In genomic region chr12:47818382-47818700, GRCh38 we compare ENCODE assay signal across 7 cellular contexts. TPM values are rescaled to one million over a fixed set of nuclear protein-coding genes. Genes with fewer than 3 reads are reported as not detected.
DNase-seq lines count a peak whose midpoint lies in the region; ATAC-seq lines count a peak whose summit lies in the region.

No MANE protein-coding gene starts in this region.

- H3K9me3 ChIP-seq in HUES48 (ENCODE audit: control insufficient read depth, insufficient read depth, low read length), result no peaks in the 10 kb centered on the region
- H3K9me3 ChIP-seq in iPS-15b (ENCODE audit: control insufficient read depth, insufficient read depth, low read length), result no peaks in the 10 kb centered on the region

- peaks cover 1% of the 10 kb centered on the region for H3K27me3 Mint-ChIP-seq in activated T-helper 1 cell treated with anti-CD3 and anti-CD28 coated beads, Interleukin-12 subunit alpha, Interleukin-12 subunit beta, Interleukin-2, Interleukin-4 antibody, amounts not matched to agents 30 ng/mL and 10 ng/mL and 1 ng/mL, durations not matched to agents 14 hours and 24 hours and 36 hours (ENCODE audit: insufficient read depth)
- H3K27me3 Mint-ChIP-seq in stimulated activated naive B cell treated with anti-CD40 and anti-IgM and Interleukin-4, amounts not matched to agents 10 μg/mL and 1 μg/mL and 100 μg/mL, for 72 hours, result no peaks in the 10 kb centered on the region

- H3K4me3 ChIP-seq in HUES48 (ENCODE audit: low read depth, low read length), result peak overlapping the region; percentile 87
- peak overlapping the region; percentile 60 for H3K4me3 ChIP-seq in iPS-15b (ENCODE audit: low read depth, low read length)

- peaks cover 60% of the 10 kb centered on the region for H3K36me3 Mint-ChIP-seq in activated T-helper 1 cell treated with anti-CD3 and anti-CD28 coated beads, Interleukin-12 subunit alpha, Interleukin-12 subunit beta, Interleukin-2, Interleukin-4 antibody, amounts not matched to agents 30 ng/mL and 10 ng/mL and 1 ng/mL, durations not matched to agents 14 hours and 24 hours and 36 hours (ENCODE audit: low read depth)
- peaks cover 19 to 46% of the 10 kb centered on the region in 2 donors for H3K36me3 Mint-ChIP-seq in stimulated activated naive B cell treated with anti-CD40 and anti-IgM and Interleukin-4, amounts not matched to agents 10 μg/mL and 1 μg/mL and 100 μg/mL, for 72 hours

- intact Hi-C loops in activated T-helper 1 cell treated with anti-CD3 and anti-CD28 coated beads, Interleukin-12 subunit alpha, Interleukin-12 subunit beta, Interleukin-2, Interleukin-4 antibody, amounts not matched to agents 30 ng/mL and 10 ng/mL and 1 ng/mL, durations not matched to agents 14 hours and 24 hours and 36 hours (cut with micrococcal nuclease), result loop anchor here (2.0 to 10.0 kb wide), 4 partner anchors 16 to 1604 kb away; no protein-coding TSS in a partner anchor

- H3K36me3 ChIP-seq in HUES48 (ENCODE audit: control insufficient read depth, insufficient read depth, low read length) (no peaks in the 10 kb centered on the region), iPS-15b (ENCODE audit: control insufficient read depth, insufficient read depth, low read length) (no peaks in the 10 kb centered on the region)

- H3K9ac ChIP-seq in HUES48 (ENCODE audit: low read depth, low read length) (no peak overlapping the region; the same call in 1 of the 2 replicates), iPS-15b (ENCODE audit: low read depth, low read length) (peak overlapping the region; percentile 14)

- H3K9me3 Mint-ChIP-seq in activated T-helper 1 cell treated with anti-CD3 and anti-CD28 coated beads, Interleukin-12 subunit alpha, Interleukin-12 subunit beta, Interleukin-2, Interleukin-4 antibody, amounts not matched to agents 30 ng/mL and 10 ng/mL and 1 ng/mL, durations not matched to agents 14 hours and 24 hours and 36 hours, result peaks cover 3% of the 10 kb centered on the region
- H3K9me3 Mint-ChIP-seq in stimulated activated naive B cell treated with anti-CD40 and anti-IgM and Interleukin-4, amounts not matched to agents 10 μg/mL and 1 μg/mL and 100 μg/mL, for 72 hours, result peaks cover 0 to 5% of the 10 kb centered on the region in 2 donors

- H3K4me3 Mint-ChIP-seq in activated T-helper 1 cell treated with anti-CD3 and anti-CD28 coated beads, Interleukin-12 subunit alpha, Interleukin-12 subunit beta, Interleukin-2, Interleukin-4 antibody, amounts not matched to agents 30 ng/mL and 10 ng/mL and 1 ng/mL, durations not matched to agents 14 hours and 24 hours and 36 hours, result peak overlapping the region; percentile 96
- H3K4me3 Mint-ChIP-seq in stimulated activated naive B cell treated with anti-CD40 and anti-IgM and Interleukin-4, amounts not matched to agents 10 μg/mL and 1 μg/mL and 100 μg/mL, for 72 hours, result peak overlapping the region; percentile 90 to 97

- H3K27me3 ChIP-seq in HUES48 (ENCODE audit: control insufficient read depth, insufficient read depth, low read length), result no peaks in the 10 kb centered on the region
- peaks cover 10% of the 10 kb centered on the region for H3K27me3 ChIP-seq in iPS-15b (ENCODE audit: control insufficient read depth, insufficient read depth, low read length)

- H3K27ac Mint-ChIP-seq in activated T-helper 1 cell treated with anti-CD3 and anti-CD28 coated beads, Interleukin-12 subunit alpha, Interleukin-12 subunit beta, Interleukin-2, Interleukin-4 antibody, amounts not matched to agents 30 ng/mL and 10 ng/mL and 1 ng/mL, durations not matched to agents 14 hours and 24 hours and 36 hours, result peak overlapping the region; percentile 98
- H3K27ac Mint-ChIP-seq in stimulated activated naive B cell treated with anti-CD40 and anti-IgM and Interleukin-4, amounts not matched to agents 10 μg/mL and 1 μg/mL and 100 μg/mL, for 72 hours, result peak overlapping the region; percentile 99

- peaks cover 56% of the 10 kb centered on the region for H3K4me1 ChIP-seq in HUES48 (ENCODE audit: control insufficient read depth, insufficient read depth, low read length)
- peaks cover 28% of the 10 kb centered on the region for H3K4me1 ChIP-seq in iPS-15b (ENCODE audit: control insufficient read depth, insufficient read depth, low read length)

- no peak for DNase-seq in activated T-helper 1 cell treated with anti-CD3 and anti-CD28 coated beads, Interleukin-12 subunit alpha, Interleukin-12 subunit beta, Interleukin-2, Interleukin-4 antibody, amounts not matched to agents 30 ng/mL and 10 ng/mL and 1 ng/mL, durations not matched to agents 14 hours and 24 hours and 36 hours (ENCODE audit: low spot score)
- DNase-seq in stimulated activated naive B cell treated with anti-CD40 and anti-IgM and Interleukin-4, amounts not matched to agents 10 μg/mL and 1 μg/mL and 100 μg/mL, for 72 hours, result no peak
- DNase-seq in COLO829 (ENCODE audit: low spot score) (no peak), NCI-H446 (lab: John Stamatoyannopoulos, UW) (no peak), A172 (ENCODE audit: low spot score) (no peak)

- no peak for ATAC-seq in stimulated activated naive B cell treated with anti-CD40 and anti-IgM and Interleukin-4, amounts not matched to agents 10 μg/mL and 1 μg/mL and 100 μg/mL, for 72 hours (replicated peaks)

- peak overlapping the region; percentile 97 for H3K27ac ChIP-seq in HUES48 (ENCODE audit: low read depth, low read length)

- H3K4me1 Mint-ChIP-seq in activated T-helper 1 cell treated with anti-CD3 and anti-CD28 coated beads, Interleukin-12 subunit alpha, Interleukin-12 subunit beta, Interleukin-2, Interleukin-4 antibody, amounts not matched to agents 30 ng/mL and 10 ng/mL and 1 ng/mL, durations not matched to agents 14 hours and 24 hours and 36 hours (ENCODE audit: low read depth), result peaks cover 78% of the 10 kb centered on the region
- peaks cover 56 to 68% of the 10 kb centered on the region in 2 donors for H3K4me1 Mint-ChIP-seq in stimulated activated naive B cell treated with anti-CD40 and anti-IgM and Interleukin-4, amounts not matched to agents 10 μg/mL and 1 μg/mL and 100 μg/mL, for 72 hours

RNA-seq across cellular contexts. Expression of gene HDAC7, which starts 1.4 kb away (rescaled TPM):
- 453 and 466 TPM in 2 replicates for total RNA-seq in activated T-helper 1 cell treated with anti-CD3 and anti-CD28 coated beads, Interleukin-12 subunit alpha, Interleukin-12 subunit beta, Interleukin-2, Interleukin-4 antibody, amounts not matched to agents 30 ng/mL and 10 ng/mL and 1 ng/mL, durations not matched to agents 14 hours and 24 hours and 36 hours
- 24.4 and 29.4 TPM in 2 replicates for total RNA-seq in A172 (2014; rRNA removed; shearing (Covaris generic))

RNA-seq across cellular contexts. Expression of gene SLC48A1, which starts 45.3 kb away (rescaled TPM):
- 12.7 TPM in 2 replicates for total RNA-seq in activated T-helper 1 cell treated with anti-CD3 and anti-CD28 coated beads, Interleukin-12 subunit alpha, Interleukin-12 subunit beta, Interleukin-2, Interleukin-4 antibody, amounts not matched to agents 30 ng/mL and 10 ng/mL and 1 ng/mL, durations not matched to agents 14 hours and 24 hours and 36 hours
- total RNA-seq in A172 (2014; rRNA removed; shearing (Covaris generic)), result 4.3 and 10.0 TPM in 2 replicates

RNA-seq across cellular contexts. Expression of gene RAPGEF3, which starts 59.7 kb away (rescaled TPM):
- 4.7 and 6.5 TPM in 2 replicates for total RNA-seq in activated T-helper 1 cell treated with anti-CD3 and anti-CD28 coated beads, Interleukin-12 subunit alpha, Interleukin-12 subunit beta, Interleukin-2, Interleukin-4 antibody, amounts not matched to agents 30 ng/mL and 10 ng/mL and 1 ng/mL, durations not matched to agents 14 hours and 24 hours and 36 hours
- 1.3 and 1.4 TPM in 2 replicates for total RNA-seq in A172 (2014; rRNA removed; shearing (Covaris generic))

Comparison
In these comparisons a context has a peak if more than half of its experiments do, and no peak if none do; other contexts are left out.
1. RNA of gene HDAC7, which starts 1.4 kb away (total RNA-seq): 453 to 466 TPM in activated T-helper 1 cell treated with anti-CD3 and anti-CD28 coated beads, Interleukin-12 subunit alpha, Interleukin-12 subunit beta, Interleukin-2, Interleukin-4 antibody, amounts not matched to agents 30 ng/mL and 10 ng/mL and 1 ng/mL, durations not matched to agents 14 hours and 24 hours and 36 hours; 24.4 to 29.4 TPM in A172; every median in the first group is over 10 times any median in the second.